1 cellular context compared by ENCODE assay signal in genomic region chr16:13848795-13849194, GRCh38.
TF ChIP-seq lines count a peak whose summit lies in the region.

No MANE protein-coding gene starts in this region.

TF ChIP-seq in GM23338, 12 proteins besides CTCF, POLR2A, EP300 and RAD21 (continued from another document):
- TF ChIP-seq REST (IDR thresholded peaks at IDR 0.05; ENCODE audit: unreplicated experiment) (no peak), POLR2AphosphoS5 (IDR thresholded peaks at IDR 0.05; ENCODE audit: low read depth) (no peak)
